Comparison of ENCODE assay signal across 8 cellular contexts in the genomic region with DNA sequence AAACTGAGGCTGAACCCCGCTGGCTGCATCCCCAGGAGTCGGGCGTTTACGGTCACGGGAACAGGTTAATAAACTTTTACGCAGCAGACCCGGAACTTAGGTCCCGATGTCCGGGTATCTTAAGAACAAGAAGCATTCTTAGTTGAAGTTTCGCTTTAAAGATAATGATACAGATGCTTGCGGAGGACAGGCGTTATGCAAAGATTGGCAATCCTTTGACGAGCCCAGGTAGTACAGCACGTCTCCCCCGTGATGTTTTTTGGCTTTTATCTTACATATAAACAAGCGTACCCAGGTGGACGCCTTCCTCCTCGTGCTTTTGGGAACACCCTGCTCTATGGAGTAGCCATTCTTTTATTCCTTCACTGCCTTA. TPM values are rescaled to one million over a fixed set of nuclear protein-coding genes. Genes with fewer than 3 reads are reported as not detected.
DNase-seq lines count a peak whose midpoint lies in the region; ATAC-seq, FAIRE-seq and TF ChIP-seq lines count a peak whose summit lies in the region.

No MANE protein-coding gene starts in this region.

- H3K4me3 ChIP-seq in CD8-positive, alpha-beta memory T cell (ENCODE audit: low read length), result peak overlapping the region; percentile 83
- H3K4me3 ChIP-seq in neural progenitor cell, result peak overlapping the region; percentile 39

- peak overlapping the region; percentile 89 to 99 (median 94) for H3K27ac Mint-ChIP-seq in CD8-positive, alpha-beta memory T cell
- peak overlapping the region; percentile 90 to 93 for H3K27ac Mint-ChIP-seq in effector memory CD8-positive, alpha-beta T cell
- H3K27ac Mint-ChIP-seq in neural progenitor cell, result peak overlapping the region; percentile 26

- no peaks in the 10 kb centered on the region for H3K9me3 ChIP-seq in CD8-positive, alpha-beta memory T cell (ENCODE audit: low read length)
- H3K9me3 ChIP-seq in neural progenitor cell (ENCODE audit: low read depth), result no peaks in the 10 kb centered on the region

- no peaks in the 10 kb centered on the region for H3K27me3 ChIP-seq in CD8-positive, alpha-beta memory T cell (ENCODE audit: insufficient read depth, low read length, poor library complexity, severe bottlenecking)
- H3K27me3 ChIP-seq in neural progenitor cell, result peaks cover 21% of the 10 kb centered on the region

- H3K4me2 ChIP-seq in neural progenitor cell, result peak overlapping the region; percentile 73

- peaks cover 17% of the 10 kb centered on the region for H3K79me2 ChIP-seq in neural progenitor cell (ENCODE audit: low read depth)

- H3K4me1 Mint-ChIP-seq in CD8-positive, alpha-beta memory T cell, result peaks cover 34 to 47% (median 37%) of the 10 kb centered on the region in 3 donors
- peaks cover 34% of the 10 kb centered on the region in 2 donors for H3K4me1 Mint-ChIP-seq in effector memory CD8-positive, alpha-beta T cell (ENCODE audit: low read depth in 2 of 2)
- peaks cover 16% of the 10 kb centered on the region for H3K4me1 Mint-ChIP-seq in neural progenitor cell

- FAIRE-seq in GM19239 (lab: Jason Lieb, UNC), result no peak

- no peak for ATAC-seq in effector memory CD8-positive, alpha-beta T cell (replicated peaks)
- ATAC-seq in HG03135 (IDR thresholded peaks at IDR 0.05; ENCODE audit: unreplicated experiment), result no peak

- no peaks in the 10 kb centered on the region for H3K36me3 ChIP-seq in CD8-positive, alpha-beta memory T cell (ENCODE audit: insufficient read depth, low read length)
- no peaks in the 10 kb centered on the region for H3K36me3 ChIP-seq in neural progenitor cell

- no peaks in the 10 kb centered on the region for H3K9me3 Mint-ChIP-seq in CD8-positive, alpha-beta memory T cell
- H3K9me3 Mint-ChIP-seq in effector memory CD8-positive, alpha-beta T cell, result peaks cover 0 to 3% of the 10 kb centered on the region in 2 donors
- H3K9me3 Mint-ChIP-seq in neural progenitor cell, result peaks cover 17% of the 10 kb centered on the region

- H3K36me3 Mint-ChIP-seq in CD8-positive, alpha-beta memory T cell, result peaks cover 0 to 22% (median 0%) of the 10 kb centered on the region in 3 donors
- peaks cover 24% of the 10 kb centered on the region for H3K36me3 Mint-ChIP-seq in effector memory CD8-positive, alpha-beta T cell (ENCODE audit: insufficient read depth)
- H3K36me3 Mint-ChIP-seq in neural progenitor cell, result peaks cover 5% of the 10 kb centered on the region

- POLR2A ChIA-PET in CD8-positive, alpha-beta memory T cell (lab: Charles Lee), result interaction anchor here (1.8 to 2.3 kb wide), 2 partner anchors 48 to 79 kb away, joined by 8 to 17 read pairs; a partner anchor contains a TSS

- H3K27me3 Mint-ChIP-seq in CD8-positive, alpha-beta memory T cell, result no peaks in the 10 kb centered on the region
- peaks cover 0 to 3% of the 10 kb centered on the region in 2 donors for H3K27me3 Mint-ChIP-seq in effector memory CD8-positive, alpha-beta T cell
- peaks cover 8% of the 10 kb centered on the region for H3K27me3 Mint-ChIP-seq in neural progenitor cell (ENCODE audit: insufficient read depth, low read depth)

- H3K4me3 Mint-ChIP-seq in CD8-positive, alpha-beta memory T cell, result peak overlapping the region; percentile 85 to 95 (median 90)
- H3K4me3 Mint-ChIP-seq in effector memory CD8-positive, alpha-beta T cell, result peak overlapping the region; percentile 80 to 92
- peak overlapping the region; percentile 82 for H3K4me3 Mint-ChIP-seq in neural progenitor cell

- H3K4me1 ChIP-seq in CD8-positive, alpha-beta memory T cell (ENCODE audit: insufficient read depth, low read length), result peaks cover 35% of the 10 kb centered on the region
- no peaks in the 10 kb centered on the region for H3K4me1 ChIP-seq in neural progenitor cell

- TF ChIP-seq CTCF in neural progenitor cell (IDR thresholded peaks at IDR 0.05), result no peak

- H3K9ac ChIP-seq in neural progenitor cell, result no peak overlapping the region

- CTCF ChIA-PET in CD8-positive, alpha-beta memory T cell (lab: Charles Lee), result interaction anchor here (1.0 to 1.4 kb wide), 4 partner anchors 17 to 48 kb away, joined by 3 to 5 read pairs (median 4); no protein-coding TSS in a partner anchor

- peak overlapping the region; percentile 65 for H2AFZ ChIP-seq in neural progenitor cell (replicated peaks)

- peak in 1 of 5 donors; percentile 33 for DNase-seq in CD8-positive, alpha-beta memory T cell
- DNase-seq in NOMO-1 treated with dmso at 0.1 percent for 144 hours (lab: John Stamatoyannopoulos, UW; ENCODE audit: unreplicated experiment), result peak; percentile 24
- DNase-seq in effector memory CD8-positive, alpha-beta T cell, result peak in 1 of 3 experiments; percentile 18
- no peak for DNase-seq in neural progenitor cell (ENCODE audit: low spot score)
- no peak for DNase-seq in GM19239 (ENCODE audit: insufficient read length, low spot score)
- DNase-seq in NCI-H187 (lab: John Stamatoyannopoulos, UW), result no peak
- DNase-seq in activated CD8-positive, alpha-beta memory T cell treated with anti-CD3 and anti-CD28 coated beads, Interleukin-2, amount 50 U/mL, for 48 hours, result no peak

- H3F3A ChIP-seq in neural progenitor cell (ENCODE audit: low read depth), result no peaks in the 10 kb centered on the region

- H3K27ac ChIP-seq in CD8-positive, alpha-beta memory T cell (ENCODE audit: low read depth, low read length), result peak overlapping the region; percentile 84
- no peak overlapping the region for H3K27ac ChIP-seq in neural progenitor cell

- peaks cover 6% of the 10 kb centered on the region for H4K20me1 ChIP-seq in neural progenitor cell (ENCODE audit: low read depth)

RNA-seq across cellular contexts. Expression of a gene that starts 0.9 kb away (rescaled TPM):
- total RNA-seq in CD8-positive, alpha-beta memory T cell, result 10 to 100 TPM; 36.3 to 41.8 TPM
- polyA plus RNA-seq in CD8-positive, alpha-beta memory T cell, result 31.1 TPM
- 8.5 and 17.5 TPM in 2 replicates for total RNA-seq in neural progenitor cell (ENCODE audit: low replicate concordance)

Comparison
In these comparisons a context has a peak if more than half of its experiments do, and no peak if none do; other contexts are left out.
1. H3K27ac Mint-ChIP-seq: peak in every context shown above with its lines; median percentile 94 in CD8-positive, alpha-beta memory T cell; 92 in effector memory CD8-positive, alpha-beta T cell; 26 in neural progenitor cell.